ENCODE assay signal across 8 cellular contexts in the genomic region with DNA sequence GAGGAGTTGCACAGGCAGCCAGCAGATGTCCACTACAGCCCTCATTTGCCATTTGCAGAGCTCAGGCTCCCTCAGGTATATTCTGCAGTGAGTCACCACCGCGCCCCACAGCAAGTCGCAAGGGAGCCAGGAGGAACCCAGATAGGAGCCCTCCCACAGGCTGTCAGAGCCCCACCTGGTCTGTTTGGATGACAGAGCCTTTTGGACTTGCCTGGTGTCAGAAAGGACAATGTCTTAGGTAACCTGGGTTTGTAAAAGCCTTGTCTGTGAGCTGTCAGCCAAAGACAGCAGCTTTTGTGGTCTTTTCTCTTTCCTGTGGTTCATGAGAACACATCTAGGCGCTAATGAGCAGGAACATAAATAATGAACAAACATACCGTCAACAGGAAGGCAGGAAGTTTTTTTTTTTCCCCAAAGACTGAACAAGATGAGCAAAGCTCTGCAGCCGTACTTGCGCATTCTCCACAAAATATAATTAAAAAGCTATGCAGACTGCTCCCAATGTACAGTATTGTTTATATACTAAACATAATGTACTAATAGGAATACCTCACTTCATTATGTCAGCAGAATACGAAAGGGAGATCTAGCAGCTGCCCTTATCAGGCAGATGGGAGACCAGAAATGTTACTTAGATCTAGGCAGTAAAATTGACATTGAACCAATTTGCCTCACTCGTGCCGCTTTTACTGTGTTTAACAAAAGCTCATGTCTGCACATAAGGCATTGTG.
DNase-seq lines count a peak whose midpoint lies in the region; ATAC-seq lines count a peak whose summit lies in the region.

No MANE protein-coding gene starts in this region.

- peak overlapping the region; percentile 98 for H3K27ac ChIP-seq in substantia nigra (ENCODE audit: low read depth, low read length, poor library complexity, severe bottlenecking)

- ATAC-seq in HG02885 (IDR thresholded peaks at IDR 0.05; ENCODE audit: poor library complexity, unreplicated experiment) = no peak

- DNase-seq in NOMO-1 (lab: John Stamatoyannopoulos, UW; ENCODE audit: unreplicated experiment in 2 of 2) (peak; percentile 13 to 19), NOMO-1 treated with dmso at 0.1 percent for 144 hours (lab: John Stamatoyannopoulos, UW; ENCODE audit: unreplicated experiment) (no peak), activated T-cell treated with anti-CD3 and anti-CD28 coated beads for 24 hours (ENCODE audit: low read depth) (peak; percentile 16), left kidney (ENCODE audit: low read depth, low spot score) (peak; percentile 35), substantia nigra (lab: John Stamatoyannopoulos, UW) (no peak), NCI-H446 treated with DMSO at 0.1 percent for 48 hours (lab: John Stamatoyannopoulos, UW) (no peak), NCI-H446 (lab: John Stamatoyannopoulos, UW) (no peak)

Comparison
In these comparisons a context has a peak if more than half of its experiments do, and no peak if none do; other contexts are left out.
1. DNase-seq: peak in NOMO-1 (2 of 2), activated T-cell treated with anti-CD3 and anti-CD28 coated beads for 24 hours (single experiment) and left kidney (single experiment); none in NOMO-1 treated with dmso at 0.1 percent for 144 hours (single experiment), substantia nigra (0 of 49), NCI-H446 treated with DMSO at 0.1 percent for 48 hours (single experiment) and NCI-H446 (0 of 2).